In genomic region chr15:96418146-96418545, GRCh38 we compare ENCODE assay signal across 15 cellular contexts.
DNase-seq lines count a peak whose midpoint lies in the region; TF ChIP-seq lines count a peak whose summit lies in the region.
"Had no signal": no experiment of that assay in that cellular context is flagged by ENCODE, and none has a peak within 500 bp of the region (broad histone marks: within the 10 kb centered on the region; RNA-seq: fewer than 3 reads in every experiment).

No MANE protein-coding gene starts in this region.

- DNase-seq in HEK293T (ENCODE audit: extremely low spot score) (no peak), NCI-H748 treated with DMSO at 0.1 percent for 48 hours (lab: John Stamatoyannopoulos, UW) (peak; percentile 10), mucosa of gallbladder (ENCODE audit: low spot score) (peak; percentile 73), type B pancreatic cell (ENCODE audit: extremely low spot score, unreplicated experiment) (no peak), putamen (ENCODE audit: low spot score) (no peak)
- no peak for DNase-seq in activated naive CD4-positive, alpha-beta T cell treated with anti-CD3 and anti-CD28 coated beads, Interleukin-2, amount 50 U/mL, for 16 hours
- DNase-seq in activated T-helper 1 cell treated with anti-CD3 and anti-CD28 coated beads, Interleukin-12 subunit alpha, Interleukin-12 subunit beta, Interleukin-2, Interleukin-4 antibody, amounts not matched to agents 30 ng/mL and 10 ng/mL and 1 ng/mL, durations not matched to agents 14 hours and 24 hours and 36 hours (ENCODE audit: low spot score): no peak
- DNase-seq: CD8-positive, alpha-beta T cell; DMS153; Karpas-422; MM.1S; NCI-H1105 treated with DMSO at 0.1 percent for 48 hours; NCI-H1930; NCI-H2171 treated with DMSO at 0.1 percent for 48 hours; NCI-H524 had no signal

- CTCF ChIA-PET in HEK293T (lab: Yijun Ruan, JAX): no interaction called here

- peaks cover 94% of the 10 kb centered on the region for H3K27me3 Mint-ChIP-seq in type B pancreatic cell
- H3K27me3 Mint-ChIP-seq in activated T-helper 1 cell treated with anti-CD3 and anti-CD28 coated beads, Interleukin-12 subunit alpha, Interleukin-12 subunit beta, Interleukin-2, Interleukin-4 antibody, amounts not matched to agents 30 ng/mL and 10 ng/mL and 1 ng/mL, durations not matched to agents 14 hours and 24 hours and 36 hours (ENCODE audit: insufficient read depth): peaks cover 75% of the 10 kb centered on the region

- TF ChIP-seq CTCF in type B pancreatic cell (conservative IDR thresholded peaks at IDR 0.05): no peak

- H3K36me3 Mint-ChIP-seq in type B pancreatic cell: no peaks in the 10 kb centered on the region
- no peaks in the 10 kb centered on the region for H3K36me3 Mint-ChIP-seq in activated T-helper 1 cell treated with anti-CD3 and anti-CD28 coated beads, Interleukin-12 subunit alpha, Interleukin-12 subunit beta, Interleukin-2, Interleukin-4 antibody, amounts not matched to agents 30 ng/mL and 10 ng/mL and 1 ng/mL, durations not matched to agents 14 hours and 24 hours and 36 hours (ENCODE audit: low read depth)
- H3K36me3 Mint-ChIP-seq: CD8-positive, alpha-beta T cell had no signal

- H3K4me1 Mint-ChIP-seq in type B pancreatic cell (ENCODE audit: unreplicated experiment): peaks cover 31% of the 10 kb centered on the region
- H3K4me1 Mint-ChIP-seq in activated T-helper 1 cell treated with anti-CD3 and anti-CD28 coated beads, Interleukin-12 subunit alpha, Interleukin-12 subunit beta, Interleukin-2, Interleukin-4 antibody, amounts not matched to agents 30 ng/mL and 10 ng/mL and 1 ng/mL, durations not matched to agents 14 hours and 24 hours and 36 hours (ENCODE audit: low read depth): peaks cover 6% of the 10 kb centered on the region

- intact Hi-C loops in activated T-helper 1 cell treated with anti-CD3 and anti-CD28 coated beads, Interleukin-12 subunit alpha, Interleukin-12 subunit beta, Interleukin-2, Interleukin-4 antibody, amounts not matched to agents 30 ng/mL and 10 ng/mL and 1 ng/mL, durations not matched to agents 14 hours and 24 hours and 36 hours (cut with micrococcal nuclease): no loop called here

- peak overlapping the region; percentile 70 for H3K27ac Mint-ChIP-seq in type B pancreatic cell
- no peak overlapping the region for H3K27ac Mint-ChIP-seq in activated T-helper 1 cell treated with anti-CD3 and anti-CD28 coated beads, Interleukin-12 subunit alpha, Interleukin-12 subunit beta, Interleukin-2, Interleukin-4 antibody, amounts not matched to agents 30 ng/mL and 10 ng/mL and 1 ng/mL, durations not matched to agents 14 hours and 24 hours and 36 hours
- H3K27ac Mint-ChIP-seq: CD8-positive, alpha-beta T cell had no signal

- POLR2A ChIA-PET in HEK293T (lab: Yijun Ruan, JAX): no interaction called here

- no peaks in the 10 kb centered on the region for H3K9me3 Mint-ChIP-seq in type B pancreatic cell
- H3K9me3 Mint-ChIP-seq in activated T-helper 1 cell treated with anti-CD3 and anti-CD28 coated beads, Interleukin-12 subunit alpha, Interleukin-12 subunit beta, Interleukin-2, Interleukin-4 antibody, amounts not matched to agents 30 ng/mL and 10 ng/mL and 1 ng/mL, durations not matched to agents 14 hours and 24 hours and 36 hours: no peaks in the 10 kb centered on the region
- H3K9me3 Mint-ChIP-seq: CD8-positive, alpha-beta T cell had no signal

- peak overlapping the region; percentile 89 for H3K4me3 Mint-ChIP-seq in type B pancreatic cell
- no peak overlapping the region for H3K4me3 Mint-ChIP-seq in activated T-helper 1 cell treated with anti-CD3 and anti-CD28 coated beads, Interleukin-12 subunit alpha, Interleukin-12 subunit beta, Interleukin-2, Interleukin-4 antibody, amounts not matched to agents 30 ng/mL and 10 ng/mL and 1 ng/mL, durations not matched to agents 14 hours and 24 hours and 36 hours
- H3K4me3 Mint-ChIP-seq: CD8-positive, alpha-beta T cell had no signal

TF ChIP-seq in HEK293T, 16 proteins besides CTCF, POLR2A, EP300 and RAD21:
- TF ChIP-seq CTBP1 (IDR thresholded peaks at IDR 0.05; ENCODE audit: borderline replicate concordance) (no peak), SP1 (IDR thresholded peaks at IDR 0.05) (no peak), ELF4 (IDR thresholded peaks at IDR 0.05) (no peak), FOXK2 (IDR thresholded peaks at IDR 0.05) (no peak), PKNOX1 (IDR thresholded peaks at IDR 0.05) (0 out of 2 replicates have a peak, but pooled peaks have one; percentile 19)
TF ChIP-seq in HEK293T: peak in this region for 1.

Comparison
In these comparisons a context has a peak if more than half of its experiments do, and no peak if none do; other contexts are left out.
1. DNase-seq: peak in NCI-H748 treated with DMSO at 0.1 percent for 48 hours (single experiment) and mucosa of gallbladder (single experiment); none in HEK293T (single experiment), type B pancreatic cell (single experiment), activated naive CD4-positive, alpha-beta T cell treated with anti-CD3 and anti-CD28 coated beads, Interleukin-2, amount 50 U/mL, for 16 hours (single experiment), activated T-helper 1 cell treated with anti-CD3 and anti-CD28 coated beads, Interleukin-12 subunit alpha, Interleukin-12 subunit beta, Interleukin-2, Interleukin-4 antibody, amounts not matched to agents 30 ng/mL and 10 ng/mL and 1 ng/mL, durations not matched to agents 14 hours and 24 hours and 36 hours (single experiment) and putamen (single experiment).